ENCODE assay signal across 14 cellular contexts in genomic region chr10:693506-693905, GRCh38. TPM values are rescaled to one million over a fixed set of nuclear protein-coding genes. Genes with fewer than 3 reads are reported as not detected.
A peak's percentile ranks its signal among the peaks of the same experiment; 100 is the strongest.
DNase-seq lines count a peak whose midpoint lies in the region; ATAC-seq, FAIRE-seq and TF ChIP-seq lines count a peak whose summit lies in the region.
"Had no signal": no experiment of that assay in that cellular context is flagged by ENCODE, and none has a peak within 500 bp of the region (broad histone marks: within the 10 kb centered on the region; RNA-seq: fewer than 3 reads in every experiment).

No MANE protein-coding gene starts in this region.

- no peaks in the 10 kb centered on the region for H3K9me3 Mint-ChIP-seq in naive thymus-derived CD8-positive, alpha-beta T cell

- peaks cover 24 to 68% (median 39%) of the 10 kb centered on the region in 5 donors for H3K27me3 Mint-ChIP-seq in naive thymus-derived CD8-positive, alpha-beta T cell

- no peak for TF ChIP-seq CTCF in lower lobe of right lung (IDR thresholded peaks at IDR 0.05)
- TF ChIP-seq CTCF in GM13976 (IDR thresholded peaks at IDR 0.05; ENCODE audit: borderline replicate concordance, control extremely low read depth, extremely low read depth, insufficient read depth, missing control alignments) = no peak

- H3K4me3 Mint-ChIP-seq in naive thymus-derived CD8-positive, alpha-beta T cell = no peak overlapping the region

- peaks cover 3 to 13% (median 4%) of the 10 kb centered on the region in 4 donors for H3K4me1 Mint-ChIP-seq in naive thymus-derived CD8-positive, alpha-beta T cell

- H3K4me1 ChIP-seq in lower lobe of right lung = peaks cover 9% of the 10 kb centered on the region

- peak in 1 of 2 donors; percentile 32 for ATAC-seq in lower lobe of right lung
- no peak for ATAC-seq in naive thymus-derived CD8-positive, alpha-beta T cell

- peaks cover 10% of the 10 kb centered on the region for H3K27me3 ChIP-seq in lower lobe of right lung (ENCODE audit: low read depth)
- H3K27me3 ChIP-seq: upper lobe of left lung had no signal

- H3K27ac ChIP-seq in lower lobe of right lung = peak overlapping the region; percentile 18
- H3K27ac ChIP-seq: left ventricle myocardium inferior, upper lobe of left lung had no signal

- in situ Hi-C loops in GM13976 (cut with MboI; ENCODE audit: low sequenced_read_pairs, unreplicated experiment) = no loop called here

- no peak for FAIRE-seq in H54 (lab: Jason Lieb, UNC)

- DNase-seq in A172 (ENCODE audit: low spot score) (peak; percentile 33), H54 (ENCODE audit: insufficient read length, low spot score) (peak; percentile 29), astrocyte of the hippocampus (ENCODE audit: low read depth, low spot score) (peak; percentile 72), lower lobe of right lung (no peak), medulla oblongata (ENCODE audit: extremely low spot score) (no peak), GM13976 (ENCODE audit: low spot score) (no peak)
- no peak for DNase-seq in activated CD4-positive, alpha-beta T cell treated with anti-CD3 and anti-CD28 coated beads, Interleukin-2, amount 50 U/mL, for 48 hours
- no peak for DNase-seq in naive thymus-derived CD8-positive, alpha-beta T cell
- DNase-seq: activated T-cell treated with anti-CD3 and anti-CD28 coated beads for 4 hours, amniotic stem cell, DND-41, left ventricle myocardium inferior, NCI-H2171 treated with DMSO at 0.1 percent for 48 hours, upper lobe of left lung had no signal

- no peaks in the 10 kb centered on the region for H3K36me3 ChIP-seq in lower lobe of right lung
- H3K36me3 ChIP-seq: left ventricle myocardium inferior, upper lobe of left lung had no signal

- H3K4me3 ChIP-seq in lower lobe of right lung = no peak overlapping the region
- H3K4me3 ChIP-seq: left ventricle myocardium inferior, upper lobe of left lung had no signal

- POLR2A ChIA-PET in naive thymus-derived CD8-positive, alpha-beta T cell (lab: Charles Lee) = no interaction called here

- intact Hi-C loops in lower lobe of right lung (cut with DNase I) = no loop called here

- H3K27ac Mint-ChIP-seq in naive thymus-derived CD8-positive, alpha-beta T cell = no peak overlapping the region

- no peak for TF ChIP-seq POLR2A in H54 (IDR thresholded peaks at IDR 0.05; ENCODE audit: low read depth, low read length)

- H3K9me3 ChIP-seq in lower lobe of right lung = no peaks in the 10 kb centered on the region
- H3K9me3 ChIP-seq: left ventricle myocardium inferior, upper lobe of left lung had no signal

- H3K36me3 Mint-ChIP-seq in naive thymus-derived CD8-positive, alpha-beta T cell = peaks cover 0 to 4% (median 0%) of the 10 kb centered on the region in 3 donors

RNA-seq across cellular contexts. Expression of gene DIP2C, which starts 4.0 kb away (rescaled TPM):
- total RNA-seq in A172 (2014; rRNA removed; shearing (Covaris generic)) = 10.0 and 12.8 TPM in 2 replicates
- 15.1 TPM for total RNA-seq in lower lobe of right lung
- 1 to 10 TPM; 3.8 to 3.9 TPM for total RNA-seq in naive thymus-derived CD8-positive, alpha-beta T cell
- polyA plus RNA-seq in naive thymus-derived CD8-positive, alpha-beta T cell = 1 to 10 TPM in 1 of 3 donors, under 1 TPM in 2; 0.32 to 1.2 (median 0.76) TPM

Comparison
In these comparisons a context has a peak if more than half of its experiments do, and no peak if none do; other contexts are left out.
1. DNase-seq: peak in A172 (single experiment), H54 (single experiment) and astrocyte of the hippocampus (single experiment); none in lower lobe of right lung (single experiment), activated CD4-positive, alpha-beta T cell treated with anti-CD3 and anti-CD28 coated beads, Interleukin-2, amount 50 U/mL, for 48 hours (0 of 2), naive thymus-derived CD8-positive, alpha-beta T cell (0 of 10), medulla oblongata (single experiment) and GM13976 (single experiment).